10 cellular contexts compared by ENCODE assay signal in the genomic region with DNA sequence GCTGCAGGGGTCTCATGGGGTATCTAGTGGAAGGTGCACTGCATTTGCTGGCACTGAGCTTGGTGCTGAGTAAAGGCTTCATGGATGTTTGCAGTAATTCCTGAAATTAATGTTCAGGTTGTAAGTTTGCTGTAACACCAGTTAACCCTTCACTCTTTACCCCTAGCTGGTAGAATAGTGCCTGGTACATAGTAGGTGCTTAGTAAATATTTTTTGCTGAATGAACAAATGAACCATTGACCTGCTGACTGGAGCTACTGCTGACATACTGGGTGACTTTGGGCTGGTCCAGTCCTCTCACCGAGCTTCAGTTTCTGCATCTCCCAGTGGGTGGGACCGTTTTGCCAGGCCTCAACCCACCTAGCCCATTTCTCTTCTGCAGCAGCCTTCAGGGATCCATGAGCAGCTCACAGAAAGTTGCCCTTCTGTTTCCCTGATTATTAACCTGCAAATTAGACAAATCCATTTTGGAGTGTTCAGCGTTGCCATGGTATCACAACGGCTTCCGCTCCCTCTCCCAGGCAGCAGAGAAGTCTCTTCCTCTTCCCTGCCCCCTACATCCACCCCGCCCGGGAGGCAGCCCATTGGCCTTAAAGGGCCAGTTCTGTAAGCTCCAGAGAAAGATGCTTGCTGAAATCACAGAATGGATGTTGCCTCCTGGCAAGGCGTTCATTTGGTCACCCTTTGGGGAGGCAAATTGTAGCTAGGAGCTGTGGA. TPM values are rescaled to one million over a fixed set of nuclear protein-coding genes. Genes with fewer than 3 reads are reported as not detected.
DNase-seq lines count a peak whose midpoint lies in the region; ATAC-seq, FAIRE-seq and TF ChIP-seq lines count a peak whose summit lies in the region.
"Had no signal": no experiment of that assay in that cellular context is flagged by ENCODE, and none has a peak within 500 bp of the region (broad histone marks: within the 10 kb centered on the region; RNA-seq: fewer than 3 reads in every experiment).

No MANE protein-coding gene starts in this region.

- no peaks in the 10 kb centered on the region for H4K20me1 ChIP-seq in astrocyte (ENCODE audit: insufficient read depth, low read length)

- 33 to 39% methylated on average over 8 of the region's 8 CpGs for WGBS in sigmoid colon, 2 donors

- TF ChIP-seq CTCF in astrocyte (IDR thresholded peaks at IDR 0.05; ENCODE audit: insufficient read depth, low read depth, low read length) = no peak
- TF ChIP-seq CTCF in lower lobe of right lung (IDR thresholded peaks at IDR 0.05) = no peak
- no peak for TF ChIP-seq CTCF in sigmoid colon (IDR thresholded peaks at IDR 0.05)

- peaks cover 4% of the 10 kb centered on the region for H3K9me3 ChIP-seq in astrocyte (ENCODE audit: insufficient read depth, low read depth, low read length)
- no peaks in the 10 kb centered on the region for H3K9me3 ChIP-seq in lower lobe of right lung
- H3K9me3 ChIP-seq in sigmoid colon = no peaks in the 10 kb centered on the region
- H3K9me3 ChIP-seq: thoracic aorta had no signal

- H3K4me3 ChIP-seq in astrocyte (ENCODE audit: insufficient read depth, low read depth, low read length) (no peak overlapping the region), lower lobe of right lung (no peak overlapping the region), sigmoid colon (no peak overlapping the region)
- H3K4me3 ChIP-seq: SJCRH30, thoracic aorta had no signal

- peaks cover 3% of the 10 kb centered on the region for H3K36me3 Mint-ChIP-seq in astrocyte (ENCODE audit: low read depth, unreplicated experiment)

- TF ChIP-seq EP300 in sigmoid colon (IDR thresholded peaks at IDR 0.05) = no peak

- no peaks in the 10 kb centered on the region for H3K4me1 ChIP-seq in astrocyte (ENCODE audit: insufficient read depth, low read length)
- H3K4me1 ChIP-seq in lower lobe of right lung = no peaks in the 10 kb centered on the region
- no peaks in the 10 kb centered on the region for H3K4me1 ChIP-seq in sigmoid colon
- H3K4me1 ChIP-seq: SJCRH30 had no signal

- H3K4me1 Mint-ChIP-seq in astrocyte (ENCODE audit: low read depth, unreplicated experiment) = no peaks in the 10 kb centered on the region

- H3K27me3 ChIP-seq in astrocyte (ENCODE audit: insufficient read depth, low read length) = peaks cover 3% of the 10 kb centered on the region
- no peaks in the 10 kb centered on the region for H3K27me3 ChIP-seq in lower lobe of right lung (ENCODE audit: low read depth)
- no peaks in the 10 kb centered on the region for H3K27me3 ChIP-seq in sigmoid colon
- H3K27me3 ChIP-seq: SJCRH30 had no signal

- H3K27ac ChIP-seq in astrocyte (ENCODE audit: low read depth, low read length) (no peak overlapping the region), lower lobe of right lung (no peak overlapping the region), sigmoid colon (no peak overlapping the region)
- H3K27ac ChIP-seq: SJCRH30, thoracic aorta had no signal

- peaks cover 12% of the 10 kb centered on the region for H3K9me3 Mint-ChIP-seq in astrocyte (ENCODE audit: unreplicated experiment)

- peak; percentile 33 for DNase-seq in Daoy (ENCODE audit: low read depth)
- DNase-seq in astrocyte (ENCODE audit: low read depth) = no peak
- DNase-seq in lower lobe of right lung = peak; percentile 74
- no peak for DNase-seq in pons (ENCODE audit: low spot score)
- no peak for DNase-seq in RCC 7860 (ENCODE audit: low spot score)
- no peak for DNase-seq in NCI-H2081 (lab: John Stamatoyannopoulos, UW)
- no peak for DNase-seq in sigmoid colon
- DNase-seq: SJCRH30 had no signal

- intact Hi-C loops in lower lobe of right lung (cut with DNase I) (no loop called here), sigmoid colon (cut with DNase I) (no loop called here)

- TF ChIP-seq POLR2A in sigmoid colon (IDR thresholded peaks at IDR 0.05) = no peak

- no peak overlapping the region for H3K9ac ChIP-seq in astrocyte (ENCODE audit: low read length)

- FAIRE-seq in astrocyte (lab: Jason Lieb, UNC) (no peak), RCC 7860 (lab: Jason Lieb, UNC) (no peak)

- H3K27ac Mint-ChIP-seq in astrocyte (ENCODE audit: unreplicated experiment) = no peak overlapping the region

- ATAC-seq in HG03571 (IDR thresholded peaks at IDR 0.05; ENCODE audit: unreplicated experiment) = peak; percentile 72
- ATAC-seq in lower lobe of right lung = peak; percentile 76

- no peaks in the 10 kb centered on the region for H3K79me2 ChIP-seq in astrocyte (ENCODE audit: insufficient read depth, low read length)

- peak overlapping the region; percentile 36 for H2AFZ ChIP-seq in astrocyte (ENCODE audit: low read depth, low read length)

- peak overlapping the region; percentile 9 for H3K4me2 ChIP-seq in astrocyte (ENCODE audit: low read length)

- H3K4me3 Mint-ChIP-seq in astrocyte (ENCODE audit: unreplicated experiment) = peak overlapping the region; percentile 46

- no peaks in the 10 kb centered on the region for H3K36me3 ChIP-seq in astrocyte (ENCODE audit: insufficient read depth, low read length)
- H3K36me3 ChIP-seq in lower lobe of right lung = no peaks in the 10 kb centered on the region
- H3K36me3 ChIP-seq in sigmoid colon = no peaks in the 10 kb centered on the region
- H3K36me3 ChIP-seq: SJCRH30, thoracic aorta had no signal

- peaks cover 8% of the 10 kb centered on the region for H3K27me3 Mint-ChIP-seq in astrocyte (ENCODE audit: low read depth, unreplicated experiment)

RNA-seq across cellular contexts. Expression of gene BOD1, which starts 47.5 kb away (rescaled TPM):
- 87.7 and 93.3 TPM in 2 replicates for total RNA-seq in Daoy (2014; rRNA removed; shearing (Covaris generic))
- 66.1 and 76.8 TPM in 2 replicates for total RNA-seq in astrocyte
- 35.0 TPM for total RNA-seq in lower lobe of right lung
- 10 to 100 TPM; 39.3 to 71.3 (median 54.3) TPM for total RNA-seq in sigmoid colon
- polyA plus RNA-seq in sigmoid colon = 10 to 100 TPM; 17.6 to 37.2 (median 31.0) TPM

Comparison
In these comparisons a context has a peak if more than half of its experiments do, and no peak if none do; other contexts are left out.
1. DNase-seq: peak in Daoy (single experiment) and lower lobe of right lung (single experiment); none in astrocyte (single experiment), pons (single experiment), RCC 7860 (single experiment), NCI-H2081 (0 of 2) and sigmoid colon (single experiment).